ENCODE assay signal across 11 cellular contexts in genomic region chr1:230713915-230714764, GRCh38. TPM values are rescaled to one million over a fixed set of nuclear protein-coding genes. Genes with fewer than 3 reads are reported as not detected.
A peak's percentile ranks its signal among the peaks of the same experiment; 100 is the strongest.
DNase-seq lines count a peak whose midpoint lies in the region; ATAC-seq and TF ChIP-seq lines count a peak whose summit lies in the region.
"Had no signal": no experiment of that assay in that cellular context is flagged by ENCODE, and none has a peak within 500 bp of the region (broad histone marks: within the 10 kb centered on the region; RNA-seq: fewer than 3 reads in every experiment).

Gene AGT (minus strand): TSS chr1:230714122. CDS start chr1:230710823, 3,299 bp downstream.

- peak within 1 kb of the TSS; percentile 17 for H2AK9ac ChIP-seq in IMR-90 (replicated peaks; ENCODE audit: low read depth, low read length, poor library complexity)

- peak within 1 kb of the TSS; percentile 39; the same call in 1 of the 2 replicates for H3K18ac ChIP-seq in IMR-90 (ENCODE audit: low read depth, low read length)

- no peak within 1 kb of the TSS; the same call in 1 of the 2 replicates for H2BK120ac ChIP-seq in IMR-90 (ENCODE audit: low read depth, low read length)

- peaks cover 6% of the 10 kb centered on the region for H3K9me3 Mint-ChIP-seq in mesothelial cell of epicardium

- no peaks in the 10 kb centered on the region for H4K20me1 ChIP-seq in IMR-90 (ENCODE audit: insufficient read depth, low read length)

- H3K4me1 Mint-ChIP-seq in mesothelial cell of epicardium, result peaks cover 7% of the 10 kb centered on the region

- H3K9me1 ChIP-seq in IMR-90 (ENCODE audit: insufficient read depth, low read length), result peaks cover 4% of the 10 kb centered on the region; the same call in 1 of the 2 replicates

- H3K4me3 ChIP-seq in IMR-90 (ENCODE audit: insufficient read depth, low read depth, low read length) (no peak within 1 kb of the TSS), thoracic aorta (peak within 1 kb of the TSS; percentile 59)
- H3K4me3 ChIP-seq: HAP-1, skin epidermis had no signal

- H3K36me3 Mint-ChIP-seq in mesothelial cell of epicardium, result no peaks in the 10 kb centered on the region

- H2AK5ac ChIP-seq in IMR-90 (ENCODE audit: low read depth, low read length), result no peak within 1 kb of the TSS; the same call in 1 of the 2 replicates

- ATAC-seq in IMR-90 (ENCODE audit: low read depth), result peak; percentile 86
- ATAC-seq in thoracic aorta (ENCODE audit: insufficient number of reproducible peaks, low FRiP score, low read depth), result peak; percentile 80

- H3K27ac ChIP-seq in IMR-90 (ENCODE audit: insufficient read depth, low read length) (peak within 1 kb of the TSS; percentile 6; the same call in 1 of the 2 replicates), layer of hippocampus (ENCODE audit: low read depth, low read length) (peak within 1 kb of the TSS; percentile 82), thoracic aorta (no peak within 1 kb of the TSS)
- H3K27ac ChIP-seq: skin epidermis had no signal

- TF ChIP-seq POLR2A in IMR-90 (IDR thresholded peaks at IDR 0.05; ENCODE audit: low read depth, low read length), result no peak

- no peak for TF ChIP-seq RAD21 in IMR-90 (IDR thresholded peaks at IDR 0.05; ENCODE audit: low read length)

- H3K23ac ChIP-seq in IMR-90 (ENCODE audit: low read depth, low read length), result no peak within 1 kb of the TSS

- H3K9ac ChIP-seq in IMR-90 (ENCODE audit: low read depth, low read length), result no peak within 1 kb of the TSS

- peak; percentile 92 for DNase-seq in IMR-90
- DNase-seq in astrocyte of the hippocampus (ENCODE audit: low read depth, low spot score), result peak; percentile 87
- DNase-seq in thoracic aorta (ENCODE audit: low spot score), result peak; percentile 31
- DNase-seq in islet precursor cell, result no peak
- no peak for DNase-seq in activated effector memory CD4-positive, alpha-beta T cell treated with anti-CD3 and anti-CD28 coated beads, Interleukin-2, amount 50 U/mL, for 16 hours
- DNase-seq in mesothelial cell of epicardium (ENCODE audit: low spot score in 2 of 2, unreplicated experiment in 2 of 2), result no peak
- no peak for DNase-seq in activated CD4-positive, alpha-beta T cell treated with anti-CD3 and anti-CD28 coated beads, Interleukin-2, amount 50 U/mL, for 1 hour
- DNase-seq: activated CD4-positive, alpha-beta T cell treated with anti-CD3 and anti-CD28 coated beads, Interleukin-2, amount 50 U/mL, for 48 hours had no signal

- CTCF ChIA-PET in IMR-90 (lab: Yijun Ruan, JAX), result interaction anchor here (1.2 to 1.6 kb wide), 2 partner anchors 50 to 58 kb away, joined by 3 read pairs; no protein-coding TSS in a partner anchor

- no peak for TF ChIP-seq CTCF in IMR-90 (conservative IDR thresholded peaks at IDR 0.05; ENCODE audit: low read depth, low read length)
- no peak for TF ChIP-seq CTCF in thoracic aorta (IDR thresholded peaks at IDR 0.05)
- TF ChIP-seq CTCF in mesothelial cell of epicardium (IDR thresholded peaks at IDR 0.05; ENCODE audit: unreplicated experiment), result no peak

- no peak within 1 kb of the TSS for H4K91ac ChIP-seq in IMR-90 (ENCODE audit: insufficient read depth, low read depth, low read length)

- dilution Hi-C loops in IMR-90 (cut with HindIII; ENCODE audit: low sequenced_read_pairs, unreplicated experiment), result no loop called here

- H4K8ac ChIP-seq in IMR-90 (ENCODE audit: low read depth in 2 of 2, low read length in 2 of 2), result peak within 1 kb of the TSS in 1 of 2 experiments; percentile 24; a peak in 1 of 4 replicates

- H4K5ac ChIP-seq in IMR-90 (ENCODE audit: low read depth, low read length), result no peak within 1 kb of the TSS; the same call in 1 of the 2 replicates

- peak within 1 kb of the TSS; percentile 36; the same call in 1 of the 2 replicates for H2BK20ac ChIP-seq in IMR-90 (ENCODE audit: low read depth, low read length)

- no peak within 1 kb of the TSS for H2BK5ac ChIP-seq in IMR-90 (ENCODE audit: low read depth, low read length, poor library complexity, severe bottlenecking)

- WGBS in IMR-90 (ENCODE audit: extremely low coverage in 2 of 2, insufficient read length in 1 of 2), 2 experiments, result 0% methylated on average over 5 of the region's 24 CpGs; no CpG with 5 or more reads in 1 of the 2 experiments

- H3K27me3 ChIP-seq in IMR-90 (ENCODE audit: control insufficient read depth, insufficient read depth, low read length), result 0 out of 2 replicates have a peak, but pooled peaks cover 2% of the 10 kb centered on the region
- no peaks in the 10 kb centered on the region for H3K27me3 ChIP-seq in layer of hippocampus (ENCODE audit: control insufficient read depth, insufficient read depth, low read length)
- no peaks in the 10 kb centered on the region for H3K27me3 ChIP-seq in thoracic aorta (replicated peaks; ENCODE audit: insufficient read depth)

- no TSS peak for BruUV-seq in IMR-90 (replicated peaks; lab: Mats Ljungman, UMichigan)

- no peak within 1 kb of the TSS for H3K4me3 Mint-ChIP-seq in mesothelial cell of epicardium

- H2AFZ ChIP-seq in IMR-90 (replicated peaks; ENCODE audit: low read length, poor library complexity), result peak within 1 kb of the TSS; percentile 67

- H3K36me3 ChIP-seq in IMR-90 (ENCODE audit: control insufficient read depth, insufficient read depth, low read length), result no peaks in the 10 kb centered on the region
- no peaks in the 10 kb centered on the region for H3K36me3 ChIP-seq in thoracic aorta
- H3K36me3 ChIP-seq: HAP-1 had no signal

- intact Hi-C loops in IMR-90 (cut with micrococcal nuclease), result loop anchor here (5.0 kb wide), 1 partner anchor 38 kb away; no protein-coding TSS in a partner anchor

- peaks cover 11% of the 10 kb centered on the region for H3K4me1 ChIP-seq in IMR-90 (ENCODE audit: control insufficient read depth, insufficient read depth, low read length)
- peaks cover 0 to 20% of the 10 kb centered on the region in 2 donors for H3K4me1 ChIP-seq in thoracic aorta (ENCODE audit: control insufficient read depth in 1 of 2, low read depth in 2 of 2)
- H3K4me1 ChIP-seq: HAP-1 had no signal

- no peaks in the 10 kb centered on the region for H3K79me1 ChIP-seq in IMR-90 (ENCODE audit: low read depth in 1 of 2, low read length in 2 of 2)

- peak within 1 kb of the TSS; percentile 37; the same call in 1 of the 2 replicates for H3K14ac ChIP-seq in IMR-90 (replicated peaks; ENCODE audit: low read depth, low read length)

- H3K4me2 ChIP-seq in IMR-90 (ENCODE audit: low read depth, low read length), result peak within 1 kb of the TSS; percentile 24; the same call in 1 of the 2 replicates

- no peak within 1 kb of the TSS for H3K27ac Mint-ChIP-seq in mesothelial cell of epicardium

- POLR2A ChIA-PET in IMR-90 (lab: Charles Lee; ENCODE audit: unreplicated experiment), result no interaction called here

- H3K56ac ChIP-seq in IMR-90 (ENCODE audit: extremely low read depth, insufficient read depth, low read length), result no peak within 1 kb of the TSS

- H3K4ac ChIP-seq in IMR-90 (ENCODE audit: low read depth, low read length), result peak within 1 kb of the TSS; percentile 75

- in situ Hi-C loops in IMR-90 (cut with MboI; ENCODE audit: low sequenced_read_pairs), result no loop called here

- H3K27me3 Mint-ChIP-seq in mesothelial cell of epicardium (ENCODE audit: low read depth), result no peaks in the 10 kb centered on the region

- H3K9me3 ChIP-seq in IMR-90 (ENCODE audit: control insufficient read depth, insufficient read depth, low read length), result no peaks in the 10 kb centered on the region
- H3K9me3 ChIP-seq in thoracic aorta, result no peaks in the 10 kb centered on the region
- H3K9me3 ChIP-seq: HAP-1 had no signal

- no peak within 1 kb of the TSS; the same call in 2 of the 3 replicates for H2BK15ac ChIP-seq in IMR-90 (ENCODE audit: low read depth, low read length)

TF ChIP-seq in IMR-90, 13 proteins besides CTCF, POLR2A, EP300 and RAD21:
- TF ChIP-seq FOS (IDR thresholded peaks at IDR 0.05; ENCODE audit: low read depth, low read length) (no peak), CEBPB (IDR thresholded peaks at IDR 0.05; ENCODE audit: low read depth, low read length) (peak; percentile 81), BHLHE40 (IDR thresholded peaks at IDR 0.05; ENCODE audit: low read depth, low read length) (peak; percentile 50; the same call in 1 of the 2 replicates), NFE2L2 (IDR thresholded peaks at IDR 0.05; ENCODE audit: low read depth, low read length) (no peak), MAZ (IDR thresholded peaks at IDR 0.05; ENCODE audit: borderline replicate concordance, low read depth, low read length) (peak; percentile 38; the same call in 1 of the 2 replicates), USF2 (IDR thresholded peaks at IDR 0.05; ENCODE audit: low read depth, low read length) (peak; percentile 51; the same call in 1 of the 2 replicates), CHD1 (IDR thresholded peaks at IDR 0.05; ENCODE audit: low read depth, low read length) (no peak)

RNA-seq across cellular contexts. Expression of gene AGT, which starts in this region (rescaled TPM):
- total RNA-seq in IMR-90 (2012; rRNA removed), result under 0.01 and 0.18 TPM in 2 replicates
- polyA plus RNA-seq in IMR-90 (2012; rRNA removed), result 0.34 and 0.39 TPM in 2 replicates
- 0.59 and 0.64 TPM in 2 replicates for polyA plus RNA-seq in IMR-90 (2012; cell fraction: cytosol; rRNA removed)
- polyA plus RNA-seq in IMR-90 (2012; cell fraction: nucleus; rRNA removed; ENCODE audit: low replicate concordance), result 0.41 and 0.46 TPM in 2 replicates
- 10 to 100 TPM; 42.0 to 69.1 TPM for total RNA-seq in thoracic aorta
- 1.1 to 1.9 TPM (median 1.5 TPM) in 3 replicates for total RNA-seq in mesothelial cell of epicardium

Comparison
In these comparisons a context has a peak if more than half of its experiments do, and no peak if none do; other contexts are left out.
1. RNA of gene AGT (total RNA-seq): 42.0 to 69.1 TPM in thoracic aorta; 1.1 to 1.9 TPM in mesothelial cell of epicardium and under 0.01 to 0.18 TPM in IMR-90; every median in the first group is over 10 times any median in the second.
2. Peak in DNase-seq, ATAC-seq, H3K27ac ChIP-seq and H3K4me2 ChIP-seq in IMR-90; RNA of the gene not detected or under 1 TPM.
3. DNase-seq: peak in astrocyte of the hippocampus (single experiment) and thoracic aorta (single experiment); none in islet precursor cell (single experiment), activated effector memory CD4-positive, alpha-beta T cell treated with anti-CD3 and anti-CD28 coated beads, Interleukin-2, amount 50 U/mL, for 16 hours (single experiment), mesothelial cell of epicardium (0 of 2) and activated CD4-positive, alpha-beta T cell treated with anti-CD3 and anti-CD28 coated beads, Interleukin-2, amount 50 U/mL, for 1 hour (single experiment).